18 cellular contexts compared by ENCODE assay signal in the genomic region with DNA sequence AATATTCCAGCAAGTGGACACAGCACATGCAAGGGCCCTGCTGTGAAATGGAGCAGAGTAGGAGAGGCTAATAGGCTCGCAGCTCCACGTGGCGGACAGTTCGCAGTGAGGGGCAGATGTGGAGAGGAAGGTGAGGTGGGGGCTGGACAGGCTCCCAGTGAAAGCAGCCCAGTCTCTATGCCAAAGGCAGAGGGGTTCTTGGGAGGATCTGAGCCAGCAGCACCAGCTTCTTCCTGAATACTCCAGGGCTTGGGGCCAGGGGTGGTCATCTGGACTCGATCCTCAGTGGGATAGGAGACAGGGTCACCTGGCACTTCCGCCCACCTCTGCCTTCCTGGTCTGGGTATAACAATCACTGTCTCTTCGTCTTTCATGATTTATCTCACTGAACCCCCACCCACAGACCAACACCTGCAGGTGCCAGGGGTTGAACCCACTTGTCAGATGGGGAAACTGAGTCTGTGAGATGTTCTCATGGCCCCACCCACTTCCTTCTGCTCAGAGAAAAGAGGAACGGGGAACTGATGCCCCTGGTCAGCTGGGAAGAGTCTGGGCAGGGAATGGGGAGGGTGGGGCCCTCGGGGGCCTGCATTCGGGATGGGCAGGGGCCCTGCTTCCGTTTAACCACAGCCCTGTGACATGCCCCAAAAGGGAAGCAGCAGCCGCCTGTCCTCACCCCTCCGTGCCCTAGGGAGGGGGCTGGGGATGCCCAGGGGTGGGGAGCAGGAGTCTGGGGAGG.
DNase-seq lines count a peak whose midpoint lies in the region; ATAC-seq, FAIRE-seq and TF ChIP-seq lines count a peak whose summit lies in the region.
"Had no signal": no experiment of that assay in that cellular context is flagged by ENCODE, and none has a peak within 500 bp of the region (broad histone marks: within the 10 kb centered on the region; RNA-seq: fewer than 3 reads in every experiment).

No MANE protein-coding gene starts in this region.

- intact Hi-C loops in natural killer cell (cut with micrococcal nuclease) (no loop called here), heart left ventricle (cut with DNase I) (loop anchor here in 3 of 10 donors (10.0 kb wide), 2 partner anchors 77 to 193 kb away; a partner anchor contains a TSS), upper lobe of right lung (cut with DNase I) (loop anchor here (10.0 kb wide), 1 partner anchor 103 kb away; no protein-coding TSS in a partner anchor)

- no peak overlapping the region for H3K4me2 ChIP-seq in neural progenitor cell

- peak overlapping the region; percentile 60 to 82 for H3K27ac Mint-ChIP-seq in natural killer cell treated with Interleukin-12 subunit alpha and Interleukin-12 subunit beta and Interleukin-15 and Interleukin-18, amount 100 ng/mL, for 72 hours
- H3K27ac Mint-ChIP-seq in natural killer cell (peak overlapping the region in 1 of 2 donors; percentile 26), neural progenitor cell (peak overlapping the region; percentile 23)
- H3K27ac Mint-ChIP-seq: CD8-positive, alpha-beta T cell had no signal

- H3K79me2 ChIP-seq in neural progenitor cell (ENCODE audit: low read depth), result no peaks in the 10 kb centered on the region

- H3K4me1 ChIP-seq in heart left ventricle (peaks cover 0 to 92% (median 5%) of the 10 kb centered on the region in 12 donors), neural progenitor cell (peaks cover 8% of the 10 kb centered on the region), upper lobe of right lung (peaks cover 49% of the 10 kb centered on the region)

- ATAC-seq in natural killer cell treated with Interleukin-12 subunit alpha and Interleukin-12 subunit beta and Interleukin-15 and Interleukin-18, amount 100 ng/mL, for 72 hours, result no peak
- no peak for ATAC-seq in natural killer cell
- ATAC-seq in heart left ventricle, result peak; percentile 18 to 45 (median 44)
- peak; percentile 37 for ATAC-seq in upper lobe of right lung
- no peak for ATAC-seq in HG03095 (IDR thresholded peaks at IDR 0.05; ENCODE audit: unreplicated experiment)
- ATAC-seq in GM19463 (IDR thresholded peaks at IDR 0.05; ENCODE audit: unreplicated experiment), result no peak
- ATAC-seq: CD8-positive, alpha-beta T cell; left colon had no signal

- no peak overlapping the region for H3K9ac ChIP-seq in neural progenitor cell

- no peaks in the 10 kb centered on the region for H3K9me3 Mint-ChIP-seq in natural killer cell treated with Interleukin-12 subunit alpha and Interleukin-12 subunit beta and Interleukin-15 and Interleukin-18, amount 100 ng/mL, for 72 hours
- H3K9me3 Mint-ChIP-seq in natural killer cell (no peaks in the 10 kb centered on the region), neural progenitor cell (no peaks in the 10 kb centered on the region)
- H3K9me3 Mint-ChIP-seq: CD8-positive, alpha-beta T cell had no signal

- H3K4me3 Mint-ChIP-seq in natural killer cell treated with Interleukin-12 subunit alpha and Interleukin-12 subunit beta and Interleukin-15 and Interleukin-18, amount 100 ng/mL, for 72 hours, result no peak overlapping the region
- no peak overlapping the region for H3K4me3 Mint-ChIP-seq in natural killer cell
- no peak overlapping the region for H3K4me3 Mint-ChIP-seq in neural progenitor cell
- H3K4me3 Mint-ChIP-seq: CD8-positive, alpha-beta T cell had no signal

- no peak overlapping the region for H2AFZ ChIP-seq in neural progenitor cell (replicated peaks)

- H3K9me3 ChIP-seq in heart left ventricle (no peaks in the 10 kb centered on the region), neural progenitor cell (ENCODE audit: low read depth) (no peaks in the 10 kb centered on the region), upper lobe of right lung (no peaks in the 10 kb centered on the region)
- H3K9me3 ChIP-seq: SJCRH30 had no signal

- H3K36me3 ChIP-seq in heart left ventricle, result no peaks in the 10 kb centered on the region
- H3K36me3 ChIP-seq in neural progenitor cell, result no peaks in the 10 kb centered on the region
- no peaks in the 10 kb centered on the region for H3K36me3 ChIP-seq in upper lobe of right lung
- H3K36me3 ChIP-seq: cardiac muscle cell, SJCRH30 had no signal

- H3K4me3 ChIP-seq in heart left ventricle (no peak overlapping the region), neural progenitor cell (no peak overlapping the region), upper lobe of right lung (no peak overlapping the region)
- H3K4me3 ChIP-seq: cardiac muscle cell, SJCRH30 had no signal

- H3K4me1 Mint-ChIP-seq in natural killer cell treated with Interleukin-12 subunit alpha and Interleukin-12 subunit beta and Interleukin-15 and Interleukin-18, amount 100 ng/mL, for 72 hours (ENCODE audit: low read depth in 2 of 2), result peaks cover 42 to 54% of the 10 kb centered on the region in 2 donors
- H3K4me1 Mint-ChIP-seq in natural killer cell (peaks cover 5 to 34% of the 10 kb centered on the region in 2 donors), neural progenitor cell (peaks cover 17% of the 10 kb centered on the region)

- H3K27me3 Mint-ChIP-seq in natural killer cell treated with Interleukin-12 subunit alpha and Interleukin-12 subunit beta and Interleukin-15 and Interleukin-18, amount 100 ng/mL, for 72 hours, result peaks cover 20 to 21% of the 10 kb centered on the region in 2 donors
- peaks cover 34 to 36% of the 10 kb centered on the region in 2 donors for H3K27me3 Mint-ChIP-seq in natural killer cell (ENCODE audit: low read depth in 2 of 2)
- peaks cover 26% of the 10 kb centered on the region for H3K27me3 Mint-ChIP-seq in neural progenitor cell (ENCODE audit: insufficient read depth, low read depth)

- no peaks in the 10 kb centered on the region for H3K36me3 Mint-ChIP-seq in natural killer cell treated with Interleukin-12 subunit alpha and Interleukin-12 subunit beta and Interleukin-15 and Interleukin-18, amount 100 ng/mL, for 72 hours
- H3K36me3 Mint-ChIP-seq in natural killer cell, result no peaks in the 10 kb centered on the region
- H3K36me3 Mint-ChIP-seq in neural progenitor cell, result no peaks in the 10 kb centered on the region
- H3K36me3 Mint-ChIP-seq: CD8-positive, alpha-beta T cell had no signal

- H4K20me1 ChIP-seq in neural progenitor cell (ENCODE audit: low read depth), result no peaks in the 10 kb centered on the region

- DNase-seq in natural killer cell treated with Interleukin-12 subunit alpha and Interleukin-12 subunit beta and Interleukin-15 and Interleukin-18, amount 100 ng/mL, for 72 hours (ENCODE audit: low spot score), result no peak
- DNase-seq in natural killer cell, result no peak
- peak; percentile 52 to 79 (median 69) for DNase-seq in heart left ventricle
- no peak for DNase-seq in neural progenitor cell (ENCODE audit: low spot score)
- peak; percentile 84 for DNase-seq in upper lobe of right lung
- no peak for DNase-seq in GM19239 (ENCODE audit: insufficient read length, low spot score)
- DNase-seq: activated CD4-positive, alpha-beta T cell treated with anti-CD3 and anti-CD28 coated beads for 1 hour; activated effector memory CD4-positive, alpha-beta T cell treated with anti-CD3 and anti-CD28 coated beads, Interleukin-2, amount 50 U/mL, for 16 hours; CD8-positive, alpha-beta T cell; effector memory CD4-positive, alpha-beta T cell; NCI-H2029 treated with DMSO at 0.1 percent for 48 hours; NCI-H510A; SJCRH30; stimulated activated naive CD4-positive, alpha-beta T cell treated with Interleukin-2 at 50 U/mL for 16 hours had no signal

- no peak for TF ChIP-seq CTCF in natural killer cell (IDR thresholded peaks at IDR 0.05)
- TF ChIP-seq CTCF in heart left ventricle (IDR thresholded peaks at IDR 0.05), result no peak
- no peak for TF ChIP-seq CTCF in neural progenitor cell (IDR thresholded peaks at IDR 0.05)
- TF ChIP-seq CTCF in upper lobe of right lung (IDR thresholded peaks at IDR 0.05), result no peak

- peak overlapping the region in 3 of 12 donors; percentile 0 to 94 (median 13) for H3K27ac ChIP-seq in heart left ventricle
- H3K27ac ChIP-seq in neural progenitor cell, result no peak overlapping the region
- peak overlapping the region; percentile 72 for H3K27ac ChIP-seq in upper lobe of right lung
- H3K27ac ChIP-seq: cardiac muscle cell, SJCRH30 had no signal

- 80 to 88% (median 84%) methylated on average over 10 to 13 of the region's 13 CpGs for WGBS in heart left ventricle, 4 donors

- no peaks in the 10 kb centered on the region for H3F3A ChIP-seq in neural progenitor cell (ENCODE audit: low read depth)

- TF ChIP-seq POLR2A in heart left ventricle (IDR thresholded peaks at IDR 0.05), result no peak

- no peak for FAIRE-seq in GM19239 (lab: Jason Lieb, UNC)

- H3K27me3 ChIP-seq in heart left ventricle (no peaks in the 10 kb centered on the region), neural progenitor cell (no peaks in the 10 kb centered on the region), upper lobe of right lung (no peaks in the 10 kb centered on the region)
- H3K27me3 ChIP-seq: cardiac muscle cell had no signal

Comparison
In these comparisons a context has a peak if more than half of its experiments do, and no peak if none do; other contexts are left out.
1. ATAC-seq: peak in heart left ventricle (4 of 4) and upper lobe of right lung (single experiment); none in natural killer cell treated with Interleukin-12 subunit alpha and Interleukin-12 subunit beta and Interleukin-15 and Interleukin-18, amount 100 ng/mL, for 72 hours (0 of 2), natural killer cell (0 of 3), HG03095 (single experiment) and GM19463 (single experiment).
2. DNase-seq: peak in heart left ventricle (5 of 5) and upper lobe of right lung (single experiment); none in natural killer cell treated with Interleukin-12 subunit alpha and Interleukin-12 subunit beta and Interleukin-15 and Interleukin-18, amount 100 ng/mL, for 72 hours (single experiment), natural killer cell (single experiment), neural progenitor cell (single experiment) and GM19239 (single experiment).